Comparison of ENCODE assay signal across 8 cellular contexts in the genomic region with DNA sequence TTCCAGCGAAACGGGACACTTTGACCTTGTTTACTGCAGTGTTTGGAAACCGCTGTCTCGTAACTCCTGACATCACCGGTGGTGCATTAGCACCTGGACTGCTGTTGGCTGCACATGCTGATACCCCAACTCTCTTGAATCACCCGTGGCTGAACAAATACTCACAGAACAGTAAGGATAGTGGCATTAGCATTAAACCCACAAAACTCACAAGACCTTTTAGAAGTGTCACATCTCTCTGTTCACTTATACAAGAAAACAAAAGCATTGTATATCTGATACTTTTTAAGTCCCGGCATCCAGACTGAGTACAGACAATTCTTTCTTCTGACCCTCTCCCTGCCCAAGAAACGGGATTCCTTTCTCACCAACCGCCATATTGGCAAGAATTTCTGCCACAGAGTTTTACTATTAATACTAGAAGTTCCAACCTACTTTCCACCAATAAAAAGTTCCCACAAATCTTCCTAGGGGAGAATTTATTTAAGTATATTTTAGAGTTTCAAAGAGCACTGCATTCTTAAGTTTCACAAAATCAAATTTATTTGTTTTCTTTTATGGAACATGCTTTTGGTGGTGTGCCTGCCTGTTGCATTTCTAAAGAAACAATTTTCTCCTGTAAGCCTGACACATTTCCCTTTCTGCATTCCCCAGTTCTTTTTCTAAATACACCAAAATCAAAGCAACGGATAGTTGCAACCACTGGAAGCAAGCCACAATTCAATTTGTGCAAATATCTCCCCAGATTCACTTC.
DNase-seq lines count a peak whose midpoint lies in the region; TF ChIP-seq lines count a peak whose summit lies in the region.

No MANE protein-coding gene starts in this region.

- H3K9me3 ChIP-seq in OCI-LY1 (ENCODE audit: low read length), result no peaks in the 10 kb centered on the region
- no peaks in the 10 kb centered on the region for H3K9me3 ChIP-seq in Karpas-422 (ENCODE audit: low read length)

- H3K27ac Mint-ChIP-seq in Calu3 (ENCODE audit: unreplicated experiment) (peak overlapping the region; percentile 97), nephron progenitor cell (peak overlapping the region; percentile 26)

- H3K4me1 Mint-ChIP-seq in Calu3 (ENCODE audit: low read depth, unreplicated experiment) (peaks cover 42% of the 10 kb centered on the region), nephron progenitor cell (peaks cover 36% of the 10 kb centered on the region)

- CTCF ChIA-PET in Calu3 (lab: Charles Lee), result interaction anchor here (0.7 to 1.5 kb wide), 5 partner anchors 18 to 45 kb away, joined by 4 to 10 read pairs (median 6); no protein-coding TSS in a partner anchor

- H3K4me1 ChIP-seq in OCI-LY1 (ENCODE audit: insufficient read depth, low read length, severe bottlenecking) (peaks cover 48% of the 10 kb centered on the region), Karpas-422 (ENCODE audit: low read length) (peaks cover 71% of the 10 kb centered on the region)

- no peaks in the 10 kb centered on the region for H3K27me3 Mint-ChIP-seq in Calu3 (ENCODE audit: unreplicated experiment)
- H3K27me3 Mint-ChIP-seq in nephron progenitor cell (ENCODE audit: low read depth, poor library complexity), result no peaks in the 10 kb centered on the region

- no peaks in the 10 kb centered on the region for H3K9me3 Mint-ChIP-seq in Calu3 (ENCODE audit: low read depth, unreplicated experiment)
- H3K9me3 Mint-ChIP-seq in nephron progenitor cell, result no peaks in the 10 kb centered on the region

- H2AFZ ChIP-seq in OCI-LY1 (ENCODE audit: low read length), result no peak overlapping the region
- no peak overlapping the region for H2AFZ ChIP-seq in Karpas-422 (ENCODE audit: low read length)

- no peaks in the 10 kb centered on the region for H3K9me2 ChIP-seq in OCI-LY1 (ENCODE audit: low read depth, low read length)
- no peaks in the 10 kb centered on the region for H3K9me2 ChIP-seq in Karpas-422 (replicated peaks; ENCODE audit: insufficient read depth, low read length)

- H4K20me1 ChIP-seq in OCI-LY1 (ENCODE audit: insufficient read depth, low read length) (no peaks in the 10 kb centered on the region), Karpas-422 (ENCODE audit: insufficient read depth, low read depth, low read length) (no peaks in the 10 kb centered on the region; the same call in 1 of the 2 replicates)

- H3K9ac ChIP-seq in OCI-LY1 (ENCODE audit: low read length) (no peak overlapping the region), Karpas-422 (ENCODE audit: low read length) (no peak overlapping the region)

- H3K4me2 ChIP-seq in OCI-LY1 (ENCODE audit: low read length) (no peak overlapping the region), Karpas-422 (ENCODE audit: low read depth, low read length, poor library complexity, severe bottlenecking) (no peak overlapping the region)

- peak overlapping the region; percentile 90 for H3K4me3 Mint-ChIP-seq in Calu3 (ENCODE audit: low read depth, unreplicated experiment)
- no peak overlapping the region for H3K4me3 Mint-ChIP-seq in nephron progenitor cell

- no peaks in the 10 kb centered on the region for H3K27me3 ChIP-seq in OCI-LY1 (ENCODE audit: insufficient read depth, low read length)
- no peaks in the 10 kb centered on the region for H3K27me3 ChIP-seq in dorsolateral prefrontal cortex
- H3K27me3 ChIP-seq in Karpas-422 (ENCODE audit: low read length), result no peaks in the 10 kb centered on the region

- intact Hi-C loops in Calu3 (cut with micrococcal nuclease; ENCODE audit: unreplicated experiment) (loop anchor here (5.0 kb wide), 1 partner anchor 65 kb away; no protein-coding TSS in a partner anchor), dorsolateral prefrontal cortex (cut with DNase I) (no loop called here)

- H3K36me3 ChIP-seq in OCI-LY1 (ENCODE audit: insufficient read depth, low read length) (peaks cover 67% of the 10 kb centered on the region), Karpas-422 (ENCODE audit: insufficient read depth, low read length) (peaks cover 78% of the 10 kb centered on the region)

- H3K79me2 ChIP-seq in OCI-LY1 (ENCODE audit: insufficient read depth, low read length) (peaks cover 51% of the 10 kb centered on the region), Karpas-422 (ENCODE audit: low read length) (peaks cover 100% of the 10 kb centered on the region)

- TF ChIP-seq CTCF in Calu3 (IDR thresholded peaks at IDR 0.05; ENCODE audit: unreplicated experiment) (no peak), OCI-LY1 (IDR thresholded peaks at IDR 0.05; ENCODE audit: low read length) (no peak), dorsolateral prefrontal cortex (IDR thresholded peaks at IDR 0.05 in 54 of 56, conservative IDR thresholded peaks at IDR 0.05 in 2 of 56; ENCODE audit: low read depth in 1 of 56, partially characterized antibody in 56 of 56) (no peak), nephron progenitor cell (IDR thresholded peaks at IDR 0.05) (no peak)

- peak; percentile 50 for DNase-seq in Calu3
- DNase-seq in dorsolateral prefrontal cortex, result no peak
- DNase-seq in nephron progenitor cell, result no peak
- no peak for DNase-seq in DMS153 (lab: John Stamatoyannopoulos, UW)
- no peak for DNase-seq in superior temporal gyrus (ENCODE audit: extremely low spot score)
- DNase-seq in NCI-H1436 treated with DMSO at 0.1 percent for 48 hours (lab: John Stamatoyannopoulos, UW), result no peak
- DNase-seq in Karpas-422, result no peak

- H3F3A ChIP-seq in OCI-LY1 (ENCODE audit: insufficient read depth, low read length), result no peaks in the 10 kb centered on the region

- H3K36me3 Mint-ChIP-seq in Calu3 (ENCODE audit: insufficient read depth, unreplicated experiment) (peaks cover 61% of the 10 kb centered on the region), nephron progenitor cell (ENCODE audit: low read depth) (no peaks in the 10 kb centered on the region)

- H3K27ac ChIP-seq in OCI-LY1 (ENCODE audit: low read depth, low read length, poor library complexity, severe bottlenecking) (peak overlapping the region; percentile 2), dorsolateral prefrontal cortex (peak overlapping the region in 56 of 59 donors; percentile 15 to 88 (median 74)), Karpas-422 (ENCODE audit: low read length) (no peak overlapping the region)

- H3K4me3 ChIP-seq in OCI-LY1 (ENCODE audit: low read depth, low read length, poor library complexity, severe bottlenecking), result no peak overlapping the region
- peak overlapping the region in 57 of 59 donors; percentile 8 to 67 (median 48) for H3K4me3 ChIP-seq in dorsolateral prefrontal cortex
- no peak overlapping the region for H3K4me3 ChIP-seq in Karpas-422 (ENCODE audit: low read length)

- BruUV-seq in Calu3 (replicated peaks; lab: Mats Ljungman, UMichigan), result no TSS peak

Comparison
In these comparisons a context has a peak if more than half of its experiments do, and no peak if none do; other contexts are left out.
1. H3K4me3 ChIP-seq: peak in dorsolateral prefrontal cortex (57 of 59); none in OCI-LY1 (single experiment) and Karpas-422 (single experiment).